8 cellular contexts compared by ENCODE assay signal in genomic region chr22:40818747-40819662, GRCh38. TPM values are rescaled to one million over a fixed set of nuclear protein-coding genes. Genes with fewer than 3 reads are reported as not detected.
DNase-seq lines count a peak whose midpoint lies in the region; ATAC-seq and TF ChIP-seq lines count a peak whose summit lies in the region.

TSS of gene SLC25A17 (minus strand) at chr22:40819346. CDS start at chr22:40819248, 98 bp downstream.

- TF ChIP-seq CTCF in AG09309 (IDR thresholded peaks at IDR 0.05; ENCODE audit: control insufficient read depth, insufficient read depth, low read depth, low read length, missing control alignments), result peak; percentile 47
- TF ChIP-seq CTCF in left lung (IDR thresholded peaks at IDR 0.05), result no peak

- peak within 1 kb of the TSS; percentile 95 for H3K4me3 Mint-ChIP-seq in activated CD4-positive, alpha-beta T cell treated with anti-CD3 and anti-CD28 coated beads, Interleukin-2, amount 10 ng/mL, durations not matched to agents 7 days and 5 days

- peaks cover 37% of the 10 kb centered on the region for H3K4me1 Mint-ChIP-seq in activated CD4-positive, alpha-beta T cell treated with anti-CD3 and anti-CD28 coated beads, Interleukin-2, amount 10 ng/mL, durations not matched to agents 7 days and 5 days

- H3K27me3 ChIP-seq in left lung, result no peaks in the 10 kb centered on the region

- H3K4me3 ChIP-seq in AG09309 (ENCODE audit: control insufficient read depth, low read depth, low read length) (peak within 1 kb of the TSS; percentile 99), left lung (peak within 1 kb of the TSS; percentile 93 to 96)

- H3K9me3 ChIP-seq in left lung, result no peaks in the 10 kb centered on the region

- H3K27ac ChIP-seq in left lung, result peak within 1 kb of the TSS; percentile 73 to 77

- peaks cover 0 to 15% of the 10 kb centered on the region in 2 donors for H3K36me3 ChIP-seq in left lung

- H3K27ac Mint-ChIP-seq in activated CD4-positive, alpha-beta T cell treated with anti-CD3 and anti-CD28 coated beads, Interleukin-2, amount 10 ng/mL, durations not matched to agents 7 days and 5 days, result peak within 1 kb of the TSS; percentile 93

- CTCF ChIA-PET in activated CD4-positive, alpha-beta T cell treated with anti-CD3 and anti-CD28 coated beads, Interleukin-2, amount 10 ng/mL, durations not matched to agents 7 days and 5 days (lab: Charles Lee), result interaction anchor here (0.5 to 1.2 kb wide), 10 partner anchors 12 to 136 kb away, joined by 3 to 7 read pairs (median 3); partner anchors contain the start of genes ST13 and XPNPEP3

- H3K36me3 Mint-ChIP-seq in activated CD4-positive, alpha-beta T cell treated with anti-CD3 and anti-CD28 coated beads, Interleukin-2, amount 10 ng/mL, durations not matched to agents 7 days and 5 days (ENCODE audit: low read depth), result peaks cover 22% of the 10 kb centered on the region

- peaks cover 4 to 33% of the 10 kb centered on the region in 2 donors for H3K4me1 ChIP-seq in left lung

- no peak for DNase-seq in AG09309 (ENCODE audit: low read depth)
- peak; percentile 58 to 88 for DNase-seq in NCI-H526 (lab: John Stamatoyannopoulos, UW)
- peak; percentile 90 for DNase-seq in activated CD4-positive, alpha-beta T cell treated with anti-CD3 and anti-CD28 coated beads, Interleukin-2, amount 10 ng/mL, durations not matched to agents 7 days and 5 days
- peak; percentile 88 for DNase-seq in dermis blood vessel endothelial cell
- peak; percentile 91 to 97 for DNase-seq in left lung
- peak; percentile 81 for DNase-seq in stimulated activated CD4-positive, alpha-beta T cell treated with anti-CD3 and anti-CD28 coated beads, Interleukin-2, amount 100 ng/mL, for 4 hours (ENCODE audit: low read depth)

- H3K27me3 Mint-ChIP-seq in activated CD4-positive, alpha-beta T cell treated with anti-CD3 and anti-CD28 coated beads, Interleukin-2, amount 10 ng/mL, durations not matched to agents 7 days and 5 days, result no peaks in the 10 kb centered on the region

- intact Hi-C loops in left lung (cut with DNase I), result no loop called here

- no peaks in the 10 kb centered on the region for H3K9me3 Mint-ChIP-seq in activated CD4-positive, alpha-beta T cell treated with anti-CD3 and anti-CD28 coated beads, Interleukin-2, amount 10 ng/mL, durations not matched to agents 7 days and 5 days

- POLR2A ChIA-PET in activated CD4-positive, alpha-beta T cell treated with anti-CD3 and anti-CD28 coated beads, Interleukin-2, amount 10 ng/mL, durations not matched to agents 7 days and 5 days (lab: Charles Lee), result interaction anchor here (0.6 kb wide), 2 partner anchors 34 to 98 kb away, joined by 4 to 6 read pairs; no protein-coding TSS in a partner anchor

- ATAC-seq in GM19035 (IDR thresholded peaks at IDR 0.05; ENCODE audit: unreplicated experiment) (peak; percentile 76), HG03460 (IDR thresholded peaks at IDR 0.05; ENCODE audit: unreplicated experiment) (peak; percentile 78), left lung (peak; percentile 97)

RNA-seq across cellular contexts. Expression of gene SLC25A17, which starts in this region (rescaled TPM):
- total RNA-seq in activated CD4-positive, alpha-beta T cell treated with anti-CD3 and anti-CD28 coated beads, Interleukin-2, amount 10 ng/mL, durations not matched to agents 7 days and 5 days, result 10 to 100 TPM; 17.5 to 17.6 TPM
- total RNA-seq in dermis blood vessel endothelial cell (19.2 and 29.0 TPM in 2 replicates), left lung (10 to 100 TPM; 18.3 to 18.5 TPM)
